Comparison of ENCODE assay signal across 8 cellular contexts in genomic region chr12:67630373-67631088, GRCh38. TPM values are rescaled to one million over a fixed set of nuclear protein-coding genes. Genes with fewer than 3 reads are reported as not detected.
DNase-seq lines count a peak whose midpoint lies in the region; ATAC-seq and TF ChIP-seq lines count a peak whose summit lies in the region.

No MANE protein-coding gene starts in this region.

- H3K27me3 Mint-ChIP-seq in activated CD8-positive, alpha-beta memory T cell treated with anti-CD3 and anti-CD28 coated beads, Interleukin-2, amount 10 ng/mL, durations not matched to agents 7 days and 5 days = peaks cover 11% of the 10 kb centered on the region

- peak overlapping the region; percentile 81 for H3K27ac Mint-ChIP-seq in activated CD8-positive, alpha-beta memory T cell treated with anti-CD3 and anti-CD28 coated beads, Interleukin-2, amount 10 ng/mL, durations not matched to agents 7 days and 5 days

- no peak overlapping the region for H3K4me3 ChIP-seq in BE2C (ENCODE audit: low read depth, low read length)

- 0 out of 2 replicates have a peak, but pooled peaks cover 3% of the 10 kb centered on the region for H3K27me3 ChIP-seq in BE2C

- DNase-seq in NCI-H748 (lab: John Stamatoyannopoulos, UW; ENCODE audit: unreplicated experiment) (peak; percentile 43), left cardiac atrium (peak; percentile 31), HuH-7 (ENCODE audit: low spot score) (no peak), BE2C (no peak)
- DNase-seq in activated CD8-positive, alpha-beta memory T cell treated with anti-CD3 and anti-CD28 coated beads, Interleukin-2, amount 10 ng/mL, durations not matched to agents 7 days and 5 days = peak; percentile 95
- peak; percentile 22 to 64 (median 63) for DNase-seq in stimulated activated CD4-positive, alpha-beta T cell treated with anti-CD3 and anti-CD28 coated beads, TNF-alpha, amount 100 ng/mL, for 1 hour (ENCODE audit: low read depth in 3 of 3, low spot score in 1 of 3)

- H3K9me3 ChIP-seq in BE2C = no peaks in the 10 kb centered on the region

- no peak for TF ChIP-seq CTCF in BE2C (IDR thresholded peaks at IDR 0.05; ENCODE audit: low read depth, low read length)

- no peaks in the 10 kb centered on the region for H3K36me3 ChIP-seq in BE2C

- CTCF ChIA-PET in activated CD8-positive, alpha-beta memory T cell treated with anti-CD3 and anti-CD28 coated beads, Interleukin-2, amount 10 ng/mL, durations not matched to agents 7 days and 5 days (lab: Charles Lee) = interaction anchor here (1.0 to 2.0 kb wide), 10 partner anchors 11 to 183 kb away, joined by 3 to 10 read pairs (median 4); partner anchors contain the start of gene DYRK2

- H3K4me1 ChIP-seq in BE2C = no peaks in the 10 kb centered on the region

- H3K4me3 Mint-ChIP-seq in activated CD8-positive, alpha-beta memory T cell treated with anti-CD3 and anti-CD28 coated beads, Interleukin-2, amount 10 ng/mL, durations not matched to agents 7 days and 5 days = peak overlapping the region; percentile 35

- H3K9me3 Mint-ChIP-seq in activated CD8-positive, alpha-beta memory T cell treated with anti-CD3 and anti-CD28 coated beads, Interleukin-2, amount 10 ng/mL, durations not matched to agents 7 days and 5 days (ENCODE audit: low read depth) = peaks cover 6% of the 10 kb centered on the region

- H3K4me1 Mint-ChIP-seq in activated CD8-positive, alpha-beta memory T cell treated with anti-CD3 and anti-CD28 coated beads, Interleukin-2, amount 10 ng/mL, durations not matched to agents 7 days and 5 days = peaks cover 38% of the 10 kb centered on the region

- peaks cover 23% of the 10 kb centered on the region for H3K36me3 Mint-ChIP-seq in activated CD8-positive, alpha-beta memory T cell treated with anti-CD3 and anti-CD28 coated beads, Interleukin-2, amount 10 ng/mL, durations not matched to agents 7 days and 5 days

- peak; percentile 98 for ATAC-seq in GM18511 (IDR thresholded peaks at IDR 0.05; ENCODE audit: unreplicated experiment)
- ATAC-seq in HG02678 (IDR thresholded peaks at IDR 0.05; ENCODE audit: unreplicated experiment) = peak; percentile 99
- peak; percentile 99 for ATAC-seq in activated CD8-positive, alpha-beta memory T cell treated with anti-CD3 and anti-CD28 coated beads, Interleukin-2, amount 10 ng/mL, durations not matched to agents 7 days and 5 days
- peak; percentile 81 to 86 for ATAC-seq in left cardiac atrium

- intact Hi-C loops in left cardiac atrium (cut with DNase I) = no loop called here

RNA-seq across cellular contexts. Expression of gene DYRK2, which starts 18.0 kb away (rescaled TPM):
- 10 to 100 TPM; 27.7 to 46.6 TPM for total RNA-seq in activated CD8-positive, alpha-beta memory T cell treated with anti-CD3 and anti-CD28 coated beads, Interleukin-2, amount 10 ng/mL, durations not matched to agents 7 days and 5 days
- total RNA-seq in left cardiac atrium = 10 to 100 TPM; 61.7 to 67.4 TPM
- 17.6 TPM for polyA plus RNA-seq in BE2C (2012; ENCODE audit: insufficient read depth, insufficient read length, low read depth)

Comparison
In these comparisons a context has a peak if more than half of its experiments do, and no peak if none do; other contexts are left out.
1. DNase-seq: peak in NCI-H748 (single experiment), activated CD8-positive, alpha-beta memory T cell treated with anti-CD3 and anti-CD28 coated beads, Interleukin-2, amount 10 ng/mL, durations not matched to agents 7 days and 5 days (single experiment), left cardiac atrium (single experiment) and stimulated activated CD4-positive, alpha-beta T cell treated with anti-CD3 and anti-CD28 coated beads, TNF-alpha, amount 100 ng/mL, for 1 hour (3 of 3); none in HuH-7 (single experiment) and BE2C (single experiment).
2. Peak in every context shown above with its lines, with median percentiles within 50 percentile points of each other: ATAC-seq.